Comparison of ENCODE assay signal across 8 cellular contexts in the genomic region with DNA sequence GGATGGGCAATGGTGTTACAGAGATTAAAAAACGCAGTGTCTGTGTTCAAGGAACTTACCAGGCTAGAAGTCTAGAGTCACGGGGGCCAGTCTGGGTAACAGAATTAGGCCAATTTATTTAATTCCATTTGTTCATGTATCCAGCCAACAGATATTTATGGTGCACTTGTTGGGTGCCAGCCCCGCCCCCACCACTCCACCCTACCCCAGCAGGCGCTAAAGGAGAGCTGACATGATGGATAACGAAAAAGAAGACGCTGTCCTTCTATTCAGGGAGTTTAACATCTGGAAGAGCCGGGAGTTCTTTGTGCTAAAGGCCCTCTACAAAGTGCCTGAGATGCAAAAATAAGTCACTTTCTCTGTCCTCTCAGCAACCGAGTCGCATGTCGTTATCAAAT. TPM values are rescaled to one million over a fixed set of nuclear protein-coding genes. Genes with fewer than 3 reads are reported as not detected.
DNase-seq lines count a peak whose midpoint lies in the region; ATAC-seq and TF ChIP-seq lines count a peak whose summit lies in the region.

No MANE protein-coding gene starts in this region.

- ATAC-seq in activated CD8-positive, alpha-beta T cell treated with anti-CD3 and anti-CD28 coated beads for 36 hours: no peak
- ATAC-seq in GM19351 (IDR thresholded peaks at IDR 0.05; ENCODE audit: unreplicated experiment) (no peak), GM21825 (IDR thresholded peaks at IDR 0.05; ENCODE audit: unreplicated experiment) (no peak), HG03469 (IDR thresholded peaks at IDR 0.05; ENCODE audit: unreplicated experiment) (no peak)

- in situ Hi-C loops in HAP-1 (cut with MboI; ENCODE audit: low sequenced_read_pairs): no loop called here

- H3F3A ChIP-seq in smooth muscle cell (ENCODE audit: low read depth): peaks cover 5% of the 10 kb centered on the region

- H3K9ac ChIP-seq in smooth muscle cell (ENCODE audit: low read depth): no peak overlapping the region

- H3K9me3 ChIP-seq in HAP-1: no peaks in the 10 kb centered on the region
- H3K9me3 ChIP-seq in hepatocyte (ENCODE audit: low read depth): no peaks in the 10 kb centered on the region
- no peaks in the 10 kb centered on the region for H3K9me3 ChIP-seq in smooth muscle cell (replicated peaks; ENCODE audit: low read depth)

- H3K27ac ChIP-seq in hepatocyte (peak overlapping the region; percentile 30), smooth muscle cell (ENCODE audit: low read depth) (no peak overlapping the region)

- POLR2A ChIA-PET in activated CD8-positive, alpha-beta T cell treated with anti-CD3 and anti-CD28 coated beads for 36 hours (lab: Charles Lee): interaction anchor here (0.6 to 1.4 kb wide), 5 partner anchors 10 to 63 kb away, joined by 3 to 5 read pairs (median 4); no protein-coding TSS in a partner anchor

- peaks cover 6% of the 10 kb centered on the region for H3K27me3 Mint-ChIP-seq in activated CD8-positive, alpha-beta T cell treated with anti-CD3 and anti-CD28 coated beads for 36 hours

- peak overlapping the region; percentile 93 for H3K4me3 Mint-ChIP-seq in activated CD8-positive, alpha-beta T cell treated with anti-CD3 and anti-CD28 coated beads for 36 hours

- intact Hi-C loops in activated CD8-positive, alpha-beta T cell treated with anti-CD3 and anti-CD28 coated beads for 36 hours (cut with micrococcal nuclease): no loop called here

- peak overlapping the region; percentile 85 for H3K27ac Mint-ChIP-seq in activated CD8-positive, alpha-beta T cell treated with anti-CD3 and anti-CD28 coated beads for 36 hours

- no peaks in the 10 kb centered on the region for H3K9me3 Mint-ChIP-seq in activated CD8-positive, alpha-beta T cell treated with anti-CD3 and anti-CD28 coated beads for 36 hours

- peaks cover 16% of the 10 kb centered on the region for H4K20me1 ChIP-seq in hepatocyte (ENCODE audit: insufficient read depth, poor library complexity, severe bottlenecking)
- H4K20me1 ChIP-seq in smooth muscle cell (ENCODE audit: low read depth): peaks cover 33% of the 10 kb centered on the region

- peaks cover 36% of the 10 kb centered on the region for H3K4me1 Mint-ChIP-seq in activated CD8-positive, alpha-beta T cell treated with anti-CD3 and anti-CD28 coated beads for 36 hours (ENCODE audit: low read depth)

- H3K4me2 ChIP-seq in hepatocyte: peak overlapping the region; percentile 91
- H3K4me2 ChIP-seq in smooth muscle cell: peak overlapping the region; percentile 87

- H3K27me3 ChIP-seq in HAP-1 (ENCODE audit: low read depth) (peaks cover 37% of the 10 kb centered on the region), hepatocyte (peaks cover 67% of the 10 kb centered on the region), smooth muscle cell (ENCODE audit: low read depth) (peaks cover 74% of the 10 kb centered on the region)

- H3K36me3 ChIP-seq in HAP-1 (replicated peaks) (no peaks in the 10 kb centered on the region), hepatocyte (replicated peaks; ENCODE audit: insufficient read depth, low read depth) (no peaks in the 10 kb centered on the region), smooth muscle cell (ENCODE audit: low read depth) (no peaks in the 10 kb centered on the region)

- DNase-seq in HAP-1 (ENCODE audit: low spot score in 2 of 2) (no peak), hepatocyte (ENCODE audit: low spot score) (no peak), smooth muscle cell (lab: John Stamatoyannopoulos, UW; ENCODE audit: unreplicated experiment) (no peak), NCI-H510A treated with DMSO at 0.1 percent for 48 hours (lab: John Stamatoyannopoulos, UW) (no peak)
- peak; percentile 37 for DNase-seq in activated CD8-positive, alpha-beta T cell treated with anti-CD3 and anti-CD28 coated beads for 36 hours

- TF ChIP-seq CTCF in activated CD8-positive, alpha-beta T cell treated with anti-CD3 and anti-CD28 coated beads for 36 hours (IDR thresholded peaks at IDR 0.05): no peak
- TF ChIP-seq CTCF in hepatocyte (IDR thresholded peaks at IDR 0.05; ENCODE audit: poor library complexity) (no peak), smooth muscle cell (IDR thresholded peaks at IDR 0.05; ENCODE audit: borderline replicate concordance, insufficient read depth, poor library complexity, severe bottlenecking) (no peak)

- 18% methylated on average over 10 of the region's 10 CpGs for WGBS in hepatocyte (ENCODE audit: low lambda C conversion rate, missing lambda C conversion rate)
- 20% methylated on average over 10 of the region's 10 CpGs for WGBS in smooth muscle cell (ENCODE audit: low lambda C conversion rate)

- peak overlapping the region; percentile 89 for H2AFZ ChIP-seq in hepatocyte
- H2AFZ ChIP-seq in smooth muscle cell (ENCODE audit: low read depth): peak overlapping the region; percentile 87

- H3K4me1 ChIP-seq in HAP-1: no peaks in the 10 kb centered on the region
- peaks cover 7% of the 10 kb centered on the region for H3K4me1 ChIP-seq in hepatocyte (ENCODE audit: insufficient read depth)
- peaks cover 6% of the 10 kb centered on the region for H3K4me1 ChIP-seq in smooth muscle cell (ENCODE audit: low read depth)

- CTCF ChIA-PET in activated CD8-positive, alpha-beta T cell treated with anti-CD3 and anti-CD28 coated beads for 36 hours (lab: Charles Lee): interaction anchor here (0.8 to 1.5 kb wide), 6 partner anchors 10 to 63 kb away, joined by 3 to 9 read pairs (median 4); no protein-coding TSS in a partner anchor

- H3K4me3 ChIP-seq in HAP-1: peak overlapping the region; percentile 59
- peak overlapping the region; percentile 77 for H3K4me3 ChIP-seq in hepatocyte
- H3K4me3 ChIP-seq in smooth muscle cell: peak overlapping the region; percentile 69

- H3K79me2 ChIP-seq in hepatocyte: peaks cover 9% of the 10 kb centered on the region
- H3K79me2 ChIP-seq in smooth muscle cell (ENCODE audit: low read depth): peaks cover 34% of the 10 kb centered on the region

- peaks cover 3% of the 10 kb centered on the region for H3K36me3 Mint-ChIP-seq in activated CD8-positive, alpha-beta T cell treated with anti-CD3 and anti-CD28 coated beads for 36 hours (ENCODE audit: low read depth)

- no peaks in the 10 kb centered on the region for H3K9me2 ChIP-seq in hepatocyte (replicated peaks; ENCODE audit: insufficient read depth)

RNA-seq across cellular contexts. Expression of a gene that starts 1.1 kb away (rescaled TPM):
- total RNA-seq in activated CD8-positive, alpha-beta T cell treated with anti-CD3 and anti-CD28 coated beads for 36 hours: 10 to 100 TPM; 21.5 to 22.7 TPM
- total RNA-seq in hepatocyte (8.7 and 19.3 TPM in 2 replicates), smooth muscle cell (24.5 and 27.2 TPM in 2 replicates)
- polyA plus RNA-seq in hepatocyte (6.1 and 12.7 TPM in 2 replicates), smooth muscle cell (9.9 and 21.2 TPM in 2 replicates)
